Comparison of ENCODE assay signal across 28 cellular contexts in genomic region chr21:42091899-42092508, GRCh38. TPM values are rescaled to one million over a fixed set of nuclear protein-coding genes. Genes with fewer than 3 reads are reported as not detected.
DNase-seq lines count a peak whose midpoint lies in the region; TF ChIP-seq lines count a peak whose summit lies in the region.
"Had no signal": no experiment of that assay in that cellular context is flagged by ENCODE, and none has a peak within 500 bp of the region (broad histone marks: within the 10 kb centered on the region; RNA-seq: fewer than 3 reads in every experiment).

No MANE protein-coding gene starts in this region.

- peaks cover 9 to 26% (median 12%) of the 10 kb centered on the region in 4 donors for H3K4me1 Mint-ChIP-seq in CD4-positive, alpha-beta memory T cell
- H3K4me1 Mint-ChIP-seq: mesothelial cell of epicardium, nephron had no signal

- H3K4me1 ChIP-seq in spleen = peaks cover 0 to 8% (median 3%) of the 10 kb centered on the region in 6 donors
- H3K4me1 ChIP-seq in CD4-positive, alpha-beta memory T cell (ENCODE audit: insufficient read depth, low read length) = no peaks in the 10 kb centered on the region
- H3K4me1 ChIP-seq: prostate gland had no signal

- no peak overlapping the region for H3K4me3 ChIP-seq in spleen
- no peak overlapping the region for H3K4me3 ChIP-seq in CD4-positive, alpha-beta memory T cell (ENCODE audit: low read length in 2 of 2)
- H3K4me3 ChIP-seq: prostate gland, skin epidermis had no signal

- intact Hi-C loops in spleen (cut with DNase I; ENCODE audit: low total_unique reads) = loop anchor here (10.0 kb wide), 1 partner anchor 47 kb away; no protein-coding TSS in a partner anchor
- intact Hi-C loops in CD4-positive, alpha-beta memory T cell (cut with micrococcal nuclease) = no loop called here

- WGBS in spleen, 5 donors = 60 to 70% (median 66%) methylated on average over 14 of the region's 14 CpGs

- DNase-seq in NCI-H2107 treated with DMSO at 0.1 percent for 48 hours (lab: John Stamatoyannopoulos, UW; ENCODE audit: unreplicated experiment) (peak; percentile 49), NCI-H2107 (lab: John Stamatoyannopoulos, UW) (no peak), NCI-H69 (lab: John Stamatoyannopoulos, UW) (peak; percentile 37), iPS-NIHi11 (ENCODE audit: low spot score) (peak; percentile 68), spleen (peak; percentile 74), GM19238 (ENCODE audit: insufficient read length, low spot score) (no peak)
- DNase-seq in activated CD4-positive, CD25-positive, alpha-beta regulatory T cell treated with anti-CD3 and anti-CD28 coated beads, Interleukin-2, amount 50 U/mL, for 72 hours = no peak
- DNase-seq in CD4-positive, alpha-beta memory T cell = no peak
- DNase-seq: 8988T; activated naive CD8-positive, alpha-beta T cell treated with anti-CD3 and anti-CD28 coated beads, Interleukin-2, amount 10 ng/mL, durations not matched to agents 7 days and 5 days; Calu3; foreskin fibroblast; hippocampal formation; left colon; NCI-H1436 treated with DMSO at 0.1 percent for 48 hours; stimulated activated CD4-positive, alpha-beta T cell treated with anti-CD3 and anti-CD28 coated beads, Interleukin-4, amount 100 ng/mL, for 1 hour; stimulated activated naive CD8-positive, alpha-beta T cell treated with anti-CD3 and anti-CD28 coated beads, Interleukin-15, amount 100 ng/mL, for 72 hours had no signal

- CTCF ChIA-PET in CD4-positive, alpha-beta memory T cell (lab: Charles Lee; ENCODE audit: partially characterized antibody) = interaction anchor here (0.7 to 1.6 kb wide), 3 partner anchors 10 to 29 kb away, joined by 3 to 6 read pairs (median 5); no protein-coding TSS in a partner anchor

- POLR2A ChIA-PET in CD4-positive, alpha-beta memory T cell (lab: Charles Lee; ENCODE audit: partially characterized antibody) = interaction anchor here (1.1 kb wide), 1 partner anchor 29 kb away, joined by 4 read pairs; no protein-coding TSS in a partner anchor

- no peaks in the 10 kb centered on the region for H3K36me3 Mint-ChIP-seq in CD4-positive, alpha-beta memory T cell
- H3K36me3 Mint-ChIP-seq: activated naive CD8-positive, alpha-beta T cell treated with anti-CD3 and anti-CD28 coated beads, Interleukin-2, amount 10 ng/mL, durations not matched to agents 7 days and 5 days; type B pancreatic cell had no signal

- peaks cover 0 to 34% (median 0%) of the 10 kb centered on the region in 7 donors for H3K27me3 ChIP-seq in spleen (replicated peaks in 1 of 7)
- no peaks in the 10 kb centered on the region for H3K27me3 ChIP-seq in CD4-positive, alpha-beta memory T cell (ENCODE audit: insufficient read depth, low read length)

- H3K9me3 Mint-ChIP-seq in CD4-positive, alpha-beta memory T cell = peaks cover 0 to 9% (median 4%) of the 10 kb centered on the region in 8 donors
- H3K9me3 Mint-ChIP-seq: activated naive CD8-positive, alpha-beta T cell treated with anti-CD3 and anti-CD28 coated beads, Interleukin-2, amount 10 ng/mL, durations not matched to agents 7 days and 5 days; type B pancreatic cell had no signal

- no peak overlapping the region for H3K27ac Mint-ChIP-seq in CD4-positive, alpha-beta memory T cell
- H3K27ac Mint-ChIP-seq: activated naive CD8-positive, alpha-beta T cell treated with anti-CD3 and anti-CD28 coated beads, Interleukin-2, amount 10 ng/mL, durations not matched to agents 7 days and 5 days; B cell; dendritic cell treated with granulocyte-macrophage colony-stimulating factor and Interleukin-4, amounts not matched to agents 40 ng/mL and 50 ng/mL, for 4 days; mesothelial cell of epicardium; nephron; stimulated activated naive CD8-positive, alpha-beta T cell treated with anti-CD3 and anti-CD28 coated beads, Interleukin-15, amount 100 ng/mL, for 72 hours; type B pancreatic cell had no signal

- H3K27ac ChIP-seq in spleen = no peak overlapping the region
- no peak overlapping the region for H3K27ac ChIP-seq in CD4-positive, alpha-beta memory T cell (ENCODE audit: low read depth, low read length)
- H3K27ac ChIP-seq: prostate gland, skin epidermis had no signal

- TF ChIP-seq CTCF in spleen (IDR thresholded peaks at IDR 0.05 in 8 of 11, conservative IDR thresholded peaks at IDR 0.05 in 3 of 11) = no peak

- H3K36me3 ChIP-seq in spleen = no peaks in the 10 kb centered on the region
- H3K36me3 ChIP-seq in CD4-positive, alpha-beta memory T cell (ENCODE audit: insufficient read depth, low read length) = no peaks in the 10 kb centered on the region
- H3K36me3 ChIP-seq: prostate gland had no signal

- peaks cover 4 to 11% of the 10 kb centered on the region in 2 donors for H3K27me3 Mint-ChIP-seq in CD4-positive, alpha-beta memory T cell
- H3K27me3 Mint-ChIP-seq: activated naive CD8-positive, alpha-beta T cell treated with anti-CD3 and anti-CD28 coated beads, Interleukin-2, amount 10 ng/mL, durations not matched to agents 7 days and 5 days; stimulated activated naive CD8-positive, alpha-beta T cell treated with anti-CD3 and anti-CD28 coated beads, Interleukin-15, amount 100 ng/mL, for 72 hours had no signal

- TF ChIP-seq POLR2A in spleen (IDR thresholded peaks at IDR 0.05) = no peak

- peaks cover 0 to 13% (median 3%) of the 10 kb centered on the region in 8 donors for H3K9me3 ChIP-seq in spleen
- no peaks in the 10 kb centered on the region for H3K9me3 ChIP-seq in CD4-positive, alpha-beta memory T cell (ENCODE audit: control insufficient read depth in 1 of 2, low read length in 2 of 2)
- H3K9me3 ChIP-seq: prostate gland had no signal

- no peak overlapping the region for H3K4me3 Mint-ChIP-seq in CD4-positive, alpha-beta memory T cell
- H3K4me3 Mint-ChIP-seq: activated naive CD8-positive, alpha-beta T cell treated with anti-CD3 and anti-CD28 coated beads, Interleukin-2, amount 10 ng/mL, durations not matched to agents 7 days and 5 days; B cell; dendritic cell treated with granulocyte-macrophage colony-stimulating factor and Interleukin-4, amounts not matched to agents 40 ng/mL and 50 ng/mL, for 4 days; mesothelial cell of epicardium; nephron; stimulated activated naive CD8-positive, alpha-beta T cell treated with anti-CD3 and anti-CD28 coated beads, Interleukin-15, amount 100 ng/mL, for 72 hours; type B pancreatic cell had no signal

RNA-seq across cellular contexts. Expression of gene UMODL1, which starts 20.9 kb away (rescaled TPM):
- total RNA-seq in spleen = under 1 TPM in 5 of 7 donors, not detected in 2; 0.09 to 0.85 (median 0.28) TPM
- polyA plus RNA-seq in spleen = under 1 TPM in 2 of 3 donors, not detected in 1; 0.02 to 0.03 TPM
- 1 to 10 TPM in 1 of 2 experiments, under 1 TPM in 1; 0.58 to 1.1 TPM for total RNA-seq in CD4-positive, alpha-beta memory T cell
- polyA plus RNA-seq in CD4-positive, alpha-beta memory T cell = under 1 TPM in 1 of 2 donors, not detected in 1; 0.08 TPM
- total RNA-seq: bronchial epithelial cell, Calu3, G401, MCF 10A, mesothelial cell of epicardium, SK-MEL-5 had no signal

Comparison
In these comparisons a context has a peak if more than half of its experiments do, and no peak if none do; other contexts are left out.
1. DNase-seq: peak in NCI-H2107 treated with DMSO at 0.1 percent for 48 hours (single experiment), NCI-H69 (single experiment), iPS-NIHi11 (single experiment) and spleen (single experiment); none in NCI-H2107 (single experiment), GM19238 (single experiment), activated CD4-positive, CD25-positive, alpha-beta regulatory T cell treated with anti-CD3 and anti-CD28 coated beads, Interleukin-2, amount 50 U/mL, for 72 hours (single experiment) and CD4-positive, alpha-beta memory T cell (0 of 5).